Comparison of ENCODE assay signal across 11 cellular contexts in genomic region chr6:134873500-134874388, GRCh38.
DNase-seq lines count a peak whose midpoint lies in the region; ATAC-seq and TF ChIP-seq lines count a peak whose summit lies in the region.
"Had no signal": no experiment of that assay in that cellular context is flagged by ENCODE, and none has a peak within 500 bp of the region (broad histone marks: within the 10 kb centered on the region; RNA-seq: fewer than 3 reads in every experiment).

No MANE protein-coding gene starts in this region.

- H3K9me3 ChIP-seq in Panc1 (ENCODE audit: control insufficient read depth, insufficient read depth, low read depth, low read length), result no peaks in the 10 kb centered on the region
- peaks cover 13% of the 10 kb centered on the region for H3K9me3 ChIP-seq in Caco-2
- H3K9me3 ChIP-seq in right cardiac atrium (ENCODE audit: control insufficient read depth, low read length), result no peaks in the 10 kb centered on the region

- H3K27me3 ChIP-seq in GM06990 (replicated peaks; ENCODE audit: control insufficient read depth, insufficient read depth, low read length), result no peaks in the 10 kb centered on the region
- no peaks in the 10 kb centered on the region for H3K27me3 ChIP-seq in Panc1 (ENCODE audit: control insufficient read depth, insufficient read depth, low read length)
- no peaks in the 10 kb centered on the region for H3K27me3 ChIP-seq in Caco-2 (replicated peaks; ENCODE audit: control insufficient read depth, insufficient read depth, low read length)
- no peaks in the 10 kb centered on the region for H3K27me3 ChIP-seq in right cardiac atrium (ENCODE audit: control insufficient read depth, insufficient read depth)
- H3K27me3 ChIP-seq: BLaER1 treated with 17β-estradiol and CSF1 and Interleukin-3, amounts not matched to agents 10 nM and 100 nM had no signal

- no peaks in the 10 kb centered on the region for H3K4me1 ChIP-seq in Panc1 (ENCODE audit: control insufficient read depth, insufficient read depth, low read length)
- H3K4me1 ChIP-seq in Caco-2, result no peaks in the 10 kb centered on the region
- no peaks in the 10 kb centered on the region for H3K4me1 ChIP-seq in right cardiac atrium (ENCODE audit: control insufficient read depth, insufficient read depth, low read length)

- H3K27ac ChIP-seq in Panc1 (ENCODE audit: low read length) (no peak overlapping the region), right cardiac atrium (ENCODE audit: low read length) (no peak overlapping the region)
- H3K27ac ChIP-seq: BLaER1 treated with 17β-estradiol and CSF1 and Interleukin-3, amounts not matched to agents 10 nM and 100 nM had no signal

- TF ChIP-seq CTCF in GM06990 (IDR thresholded peaks at IDR 0.05; ENCODE audit: insufficient read depth, low read length, poor library complexity, severe bottlenecking), result no peak
- no peak for TF ChIP-seq CTCF in Panc1 (IDR thresholded peaks at IDR 0.05)
- no peak for TF ChIP-seq CTCF in Caco-2 (IDR thresholded peaks at IDR 0.05; ENCODE audit: insufficient read depth in 1 of 2, low read depth in 1 of 2, low read length in 1 of 2, severe bottlenecking in 1 of 2, unreplicated experiment in 1 of 2)

- peak; percentile 30 for DNase-seq in GM06990 (ENCODE audit: extremely low read depth, insufficient read length)
- DNase-seq in Panc1 (ENCODE audit: low read depth, low spot score), result no peak
- peak in 2 of 3 experiments; percentile 2 to 5 for DNase-seq in effector memory CD8-positive, alpha-beta T cell
- DNase-seq in Caco-2, result no peak
- no peak for DNase-seq in right cardiac atrium
- DNase-seq in NCI-H446 treated with DMSO at 0.1 percent for 48 hours (lab: John Stamatoyannopoulos, UW), result no peak
- DNase-seq: amygdala, NCI-H1417 treated with DMSO at 0.1 percent for 48 hours had no signal

- POLR2A ChIA-PET in Panc1 (lab: Charles Lee) (interaction anchor here (0.6 kb wide), 2 partner anchors 8 to 45 kb away, joined by 3 to 5 read pairs; no protein-coding TSS in a partner anchor), Caco-2 (lab: Charles Lee) (no interaction called here)

- no peaks in the 10 kb centered on the region for H3K27me3 Mint-ChIP-seq in effector memory CD8-positive, alpha-beta T cell
- H3K27me3 Mint-ChIP-seq in Caco-2 (ENCODE audit: insufficient read depth, unreplicated experiment), result no peaks in the 10 kb centered on the region

- no peak overlapping the region for H3K27ac Mint-ChIP-seq in effector memory CD8-positive, alpha-beta T cell
- H3K27ac Mint-ChIP-seq in Caco-2 (ENCODE audit: unreplicated experiment), result no peak overlapping the region

- H3K4me3 ChIP-seq in GM06990 (replicated peaks; ENCODE audit: low read depth, low read length) (no peak overlapping the region), Panc1 (ENCODE audit: low read depth in 2 of 2, low read length in 2 of 2) (no peak overlapping the region), Caco-2 (ENCODE audit: low read depth, low read length) (no peak overlapping the region), right cardiac atrium (ENCODE audit: low read length) (no peak overlapping the region)
- H3K4me3 ChIP-seq: BLaER1 treated with 17β-estradiol and CSF1 and Interleukin-3, amounts not matched to agents 10 nM and 100 nM had no signal

- peaks cover 7 to 13% of the 10 kb centered on the region in 2 donors for H3K4me1 Mint-ChIP-seq in effector memory CD8-positive, alpha-beta T cell (ENCODE audit: low read depth in 2 of 2)
- H3K4me1 Mint-ChIP-seq in Caco-2 (ENCODE audit: low read depth, unreplicated experiment), result no peaks in the 10 kb centered on the region

- BruUV-seq in Panc1 (replicated peaks; lab: Mats Ljungman, UMichigan) (no TSS peak), Caco-2 (replicated peaks; lab: Mats Ljungman, UMichigan) (no TSS peak)

- H3K36me3 ChIP-seq in GM06990 (ENCODE audit: control insufficient read depth, insufficient read depth, low read length) (no peaks in the 10 kb centered on the region), Panc1 (ENCODE audit: control insufficient read depth, insufficient read depth, low read length) (no peaks in the 10 kb centered on the region), Caco-2 (ENCODE audit: control insufficient read depth, insufficient read depth, low read length) (no peaks in the 10 kb centered on the region)
- H3K36me3 ChIP-seq: BLaER1 treated with 17β-estradiol and CSF1 and Interleukin-3, amounts not matched to agents 10 nM and 100 nM had no signal

- intact Hi-C loops in Panc1 (cut with micrococcal nuclease; ENCODE audit: unreplicated experiment), result no loop called here
- intact Hi-C loops in Caco-2 (cut with micrococcal nuclease; ENCODE audit: unreplicated experiment), result no loop called here
- intact Hi-C loops in right cardiac atrium (cut with DNase I), result no loop called here

- H3K9me3 Mint-ChIP-seq in effector memory CD8-positive, alpha-beta T cell, result no peaks in the 10 kb centered on the region
- peaks cover 10% of the 10 kb centered on the region for H3K9me3 Mint-ChIP-seq in Caco-2 (ENCODE audit: unreplicated experiment)

- CTCF ChIA-PET in Panc1 (lab: Charles Lee) (no interaction called here), Caco-2 (lab: Charles Lee) (no interaction called here)

- in situ Hi-C loops in Panc1 (cut with HindIII; ENCODE audit: low pct_unique_long_range_greater_than_20kb, low sequenced_read_pairs), result no loop called here

- peak overlapping the region; percentile 46 to 52 for H3K4me3 Mint-ChIP-seq in effector memory CD8-positive, alpha-beta T cell
- no peak overlapping the region for H3K4me3 Mint-ChIP-seq in Caco-2 (ENCODE audit: unreplicated experiment)

- 92% methylated on average over 7 of the region's 7 CpGs for WGBS in right cardiac atrium

- peak; percentile 24 for ATAC-seq in GM19463 (IDR thresholded peaks at IDR 0.05; ENCODE audit: unreplicated experiment)
- peak; percentile 26; the same call in 1 of the 2 replicates for ATAC-seq in Panc1
- ATAC-seq in effector memory CD8-positive, alpha-beta T cell (replicated peaks), result peak; percentile 59
- ATAC-seq in HG03280 (IDR thresholded peaks at IDR 0.05; ENCODE audit: unreplicated experiment), result no peak
- no peak for ATAC-seq in right cardiac atrium

- no peaks in the 10 kb centered on the region for H3K36me3 Mint-ChIP-seq in effector memory CD8-positive, alpha-beta T cell (ENCODE audit: insufficient read depth)
- H3K36me3 Mint-ChIP-seq in Caco-2 (ENCODE audit: insufficient read depth, unreplicated experiment), result peaks cover 6% of the 10 kb centered on the region

Comparison
In these comparisons a context has a peak if more than half of its experiments do, and no peak if none do; other contexts are left out.
1. DNase-seq: peak in GM06990 (single experiment) and effector memory CD8-positive, alpha-beta T cell (2 of 3); none in Panc1 (single experiment), Caco-2 (0 of 2), right cardiac atrium (0 of 3) and NCI-H446 treated with DMSO at 0.1 percent for 48 hours (single experiment).
2. ATAC-seq: peak in GM19463 (single experiment), Panc1 (single experiment) and effector memory CD8-positive, alpha-beta T cell (single experiment); none in HG03280 (single experiment) and right cardiac atrium (0 of 2).